2 cellular contexts compared by ENCODE assay signal in the genomic region with DNA sequence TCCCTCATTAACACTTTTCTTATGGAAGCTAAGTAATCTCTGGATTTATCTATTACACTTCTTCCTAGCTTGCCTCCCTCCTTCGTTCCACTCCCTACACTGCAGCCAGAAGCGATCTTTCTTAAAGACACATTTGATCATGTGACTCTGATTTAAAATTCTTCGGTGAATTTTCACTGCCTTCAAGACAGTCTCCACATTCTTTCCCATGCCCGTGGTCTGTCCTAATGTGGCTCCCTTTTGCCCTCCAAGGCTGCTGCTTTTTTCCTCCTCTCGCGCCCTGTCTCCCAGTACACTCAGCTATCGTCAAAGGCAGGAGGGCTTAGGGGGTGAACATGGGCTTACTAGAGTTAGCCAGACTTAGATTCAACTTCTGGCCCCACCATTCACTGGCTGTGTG.
TF ChIP-seq lines count a peak whose summit lies in the region.

No MANE protein-coding gene starts in this region.

TF ChIP-seq in IMR-90, 13 proteins besides CTCF, POLR2A, EP300 and RAD21:
- no peak for TF ChIP-seq CHD1 (IDR thresholded peaks at IDR 0.05; ENCODE audit: low read depth, low read length)
- TF ChIP-seq MXI1 (IDR thresholded peaks at IDR 0.05; ENCODE audit: borderline replicate concordance, low read depth, low read length) = no peak
- TF ChIP-seq MAFK (IDR thresholded peaks at IDR 0.05; ENCODE audit: low read depth, low read length) = no peak
- no peak for TF ChIP-seq USF2 (IDR thresholded peaks at IDR 0.05; ENCODE audit: low read depth, low read length)
- no peak for TF ChIP-seq BHLHE40 (IDR thresholded peaks at IDR 0.05; ENCODE audit: low read depth, low read length)
- no peak for TF ChIP-seq SMC3 (IDR thresholded peaks at IDR 0.05; ENCODE audit: low read depth, low read length)
- no peak for TF ChIP-seq RCOR1 (IDR thresholded peaks at IDR 0.05; ENCODE audit: insufficient replicate concordance, low read length)
- TF ChIP-seq, protein P1, sequence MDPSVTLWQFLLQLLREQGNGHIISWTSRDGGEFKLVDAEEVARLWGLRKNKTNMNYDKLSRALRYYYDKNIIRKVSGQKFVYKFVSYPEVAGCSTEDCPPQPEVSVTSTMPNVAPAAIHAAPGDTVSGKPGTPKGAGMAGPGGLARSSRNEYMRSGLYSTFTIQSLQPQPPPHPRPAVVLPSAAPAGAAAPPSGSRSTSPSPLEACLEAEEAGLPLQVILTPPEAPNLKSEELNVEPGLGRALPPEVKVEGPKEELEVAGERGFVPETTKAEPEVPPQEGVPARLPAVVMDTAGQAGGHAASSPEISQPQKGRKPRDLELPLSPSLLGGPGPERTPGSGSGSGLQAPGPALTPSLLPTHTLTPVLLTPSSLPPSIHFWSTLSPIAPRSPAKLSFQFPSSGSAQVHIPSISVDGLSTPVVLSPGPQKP (IDR thresholded peaks at IDR 0.05; ENCODE audit: borderline replicate concordance, low read depth, low read length) = no peak
- TF ChIP-seq RFX5 (IDR thresholded peaks at IDR 0.05; ENCODE audit: low read depth, low read length) = no peak
- no peak for TF ChIP-seq CEBPB (IDR thresholded peaks at IDR 0.05; ENCODE audit: low read depth, low read length)
- no peak for TF ChIP-seq MAZ (IDR thresholded peaks at IDR 0.05; ENCODE audit: borderline replicate concordance, low read depth, low read length)
- no peak for TF ChIP-seq NFE2L2 (IDR thresholded peaks at IDR 0.05; ENCODE audit: low read depth, low read length)

TF ChIP-seq in K562, 482 proteins besides CTCF, POLR2A, EP300 and RAD21:
- TF ChIP-seq TSC22D4 (tag; IDR thresholded peaks at IDR 0.05) (no peak), TGIF2 (CRISPR knock-in tag; IDR thresholded peaks at IDR 0.05) (no peak), TAF1 (IDR thresholded peaks at IDR 0.05; ENCODE audit: control insufficient read depth, extremely low read depth, insufficient read depth, low read length, severe bottlenecking) (no peak)
- TF ChIP-seq, protein P2, sequence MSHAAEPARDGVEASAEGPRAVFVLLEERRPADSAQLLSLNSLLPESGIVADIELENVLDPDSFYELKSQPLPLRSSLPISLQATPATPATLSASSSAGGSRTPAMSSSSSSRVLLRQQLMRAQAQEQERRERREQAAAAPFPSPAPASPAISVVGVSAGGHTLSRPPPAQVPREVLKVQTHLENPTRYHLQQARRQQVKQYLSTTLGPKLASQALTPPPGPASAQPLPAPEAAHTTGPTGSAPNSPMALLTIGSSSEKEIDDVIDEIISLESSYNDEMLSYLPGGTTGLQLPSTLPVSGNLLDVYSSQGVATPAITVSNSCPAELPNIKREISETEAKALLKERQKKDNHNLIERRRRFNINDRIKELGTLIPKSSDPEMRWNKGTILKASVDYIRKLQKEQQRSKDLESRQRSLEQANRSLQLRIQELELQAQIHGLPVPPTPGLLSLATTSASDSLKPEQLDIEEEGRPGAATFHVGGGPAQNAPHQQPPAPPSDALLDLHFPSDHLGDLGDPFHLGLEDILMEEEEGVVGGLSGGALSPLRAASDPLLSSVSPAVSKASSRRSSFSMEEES (CRISPR knock-in tag; IDR thresholded peaks at IDR 0.05) = peak; percentile 89
